23 cellular contexts compared by ENCODE assay signal in genomic region chr4:177974461-177974860, GRCh38.
"Had no signal": no experiment of that assay in that cellular context is flagged by ENCODE, and none has a peak within 500 bp of the region (broad histone marks: within the 10 kb centered on the region; RNA-seq: fewer than 3 reads in every experiment).

No MANE protein-coding gene starts in this region.

- H3K36me3 ChIP-seq: ascending aorta, brain microvascular endothelial cell, cardiac muscle cell, SJSA1 had no signal

- H3K27me3 ChIP-seq: ascending aorta, brain microvascular endothelial cell, cardiac muscle cell, SJSA1 had no signal

- DNase-seq: activated CD4-positive, alpha-beta T cell treated with anti-CD3 and anti-CD28 coated beads for 4 hours; activated CD8-positive, alpha-beta memory T cell treated with anti-CD3 and anti-CD28 coated beads, Interleukin-2, amount 50 U/mL, for 4 hours; activated CD8-positive, alpha-beta T cell treated with anti-CD3 and anti-CD28 coated beads for 36 hours; activated T-cell treated with anti-CD3 and anti-CD28 coated beads, Interleukin-2, amount 50 U/mL, for 72 hours; brain microvascular endothelial cell; KG1; NCI-H1092 treated with DMSO at 0.1 percent for 48 hours; NCI-H1417 treated with DMSO at 0.1 percent for 48 hours; NCI-H1694; NCI-H2029 treated with DMSO at 0.1 percent for 48 hours; NCI-H345; NCI-H510A; NCI-H526 treated with DMSO at 0.1 percent for 48 hours; NCI-H82; Right ventricle myocardium superior; SW 1271 had no signal

- H3K4me3 ChIP-seq: ascending aorta, cardiac muscle cell, SJSA1 had no signal

- H3K27ac ChIP-seq: ascending aorta, brain microvascular endothelial cell, cardiac muscle cell, RWPE1, SJSA1 had no signal

- H3K4me1 ChIP-seq: ascending aorta, SJSA1 had no signal

- H3K9me3 ChIP-seq: ascending aorta had no signal

- ATAC-seq: activated CD4-positive, CD25-positive, alpha-beta regulatory T cell treated with anti-CD3 and anti-CD28 coated beads, Interleukin-2, amount 50 U/mL, for 24 hours; activated CD8-positive, alpha-beta T cell treated with anti-CD3 and anti-CD28 coated beads for 36 hours; activated T-cell treated with anti-CD3 and anti-CD28 coated beads, Interleukin-2, amount 50 U/mL, for 72 hours; Panc1; SK-N-SH treated with all-trans-retinoic acid at 6 μM for 48 hours had no signal
